Comparison of ENCODE assay signal across 1 cellular context in genomic region chr3:15107075-15107947, GRCh38.
TF ChIP-seq lines count a peak whose summit lies in the region.

No MANE protein-coding gene starts in this region.

TF ChIP-seq in HepG2, 621 proteins besides CTCF, POLR2A, EP300 and RAD21 (continued from another document and continues in another):
- TF ChIP-seq HNRNPH1 (optimal IDR thresholded peaks at IDR 0.05; ENCODE audit: low read depth, low read length) = no peak
- TF ChIP-seq ZNF768 (CRISPR knock-in tag; IDR thresholded peaks at IDR 0.05) = no peak
- peak; percentile 69; the same call in 1 of the 2 replicates for TF ChIP-seq TARDBP (CRISPR knock-in tag; IDR thresholded peaks at IDR 0.05)
- TF ChIP-seq MAF1 (CRISPR knock-in tag; IDR thresholded peaks at IDR 0.05; ENCODE audit: borderline replicate concordance) = no peak
- TF ChIP-seq KDM5B (CRISPR knock-in tag; IDR thresholded peaks at IDR 0.05; ENCODE audit: borderline replicate concordance) = no peak
- TF ChIP-seq SRSF1 (optimal IDR thresholded peaks at IDR 0.05; ENCODE audit: low read depth, low read length) = no peak
- TF ChIP-seq ZFAT (CRISPR knock-in tag; conservative IDR thresholded peaks at IDR 0.05) = no peak
- TF ChIP-seq LCORL (IDR thresholded peaks at IDR 0.05) = peak; percentile 84; the same call in 1 of the 2 replicates
- peak; percentile 98 for TF ChIP-seq LCORL (CRISPR knock-in tag; IDR thresholded peaks at IDR 0.05)
- TF ChIP-seq ZNF580 (CRISPR knock-in tag; IDR thresholded peaks at IDR 0.05; ENCODE audit: borderline replicate concordance, low read depth) = no peak
- no peak for TF ChIP-seq PHB2 (IDR thresholded peaks at IDR 0.05; ENCODE audit: partially characterized antibody)
- peak; percentile 90 for TF ChIP-seq RARA (CRISPR knock-in tag; IDR thresholded peaks at IDR 0.05)
- peak; percentile 71; the same call in 1 of the 2 replicates for TF ChIP-seq ZNF414 (CRISPR knock-in tag; IDR thresholded peaks at IDR 0.05)
- TF ChIP-seq MAFF (IDR thresholded peaks at IDR 0.05; ENCODE audit: low read depth, low read length) = 0 out of 2 replicates have a peak, but pooled peaks have one; percentile 15
- no peak for TF ChIP-seq KLF6 (CRISPR knock-in tag; IDR thresholded peaks at IDR 0.05)
- TF ChIP-seq ZUFSP (CRISPR knock-in tag; IDR thresholded peaks at IDR 0.05; ENCODE audit: borderline replicate concordance) = no peak
- TF ChIP-seq ZNF609 (CRISPR knock-in tag; IDR thresholded peaks at IDR 0.05; ENCODE audit: borderline replicate concordance) = peak; percentile 55; the same call in 1 of the 2 replicates
- TF ChIP-seq GATAD2A (CRISPR knock-in tag; IDR thresholded peaks at IDR 0.05) = peak; percentile 72
- peak; percentile 54; the same call in 1 of the 2 replicates for TF ChIP-seq KLF12 (CRISPR knock-in tag; IDR thresholded peaks at IDR 0.05; ENCODE audit: borderline replicate concordance)
- no peak for TF ChIP-seq ZBTB49 (CRISPR knock-in tag; IDR thresholded peaks at IDR 0.05; ENCODE audit: borderline replicate concordance)
- peak; percentile 76 for TF ChIP-seq MEF2D (CRISPR knock-in tag; IDR thresholded peaks at IDR 0.05)
- peak; percentile 59; the same call in 1 of the 2 replicates for TF ChIP-seq MYC (CRISPR knock-in tag; IDR thresholded peaks at IDR 0.05; ENCODE audit: borderline replicate concordance)
- TF ChIP-seq ATAD3A (CRISPR knock-in tag; IDR thresholded peaks at IDR 0.05) = no peak
- TF ChIP-seq HDAC6 (IDR thresholded peaks at IDR 0.05; ENCODE audit: low read depth, low read length) = no peak
- no peak for TF ChIP-seq ZNF616 (CRISPR knock-in tag; IDR thresholded peaks at IDR 0.05; ENCODE audit: low read depth)
- no peak for TF ChIP-seq ZBTB3 (CRISPR knock-in tag; IDR thresholded peaks at IDR 0.05; ENCODE audit: borderline replicate concordance, low read depth)
- no peak for TF ChIP-seq ZNF562 (CRISPR knock-in tag; IDR thresholded peaks at IDR 0.05; ENCODE audit: borderline replicate concordance)
- TF ChIP-seq ZNF230 (CRISPR knock-in tag; IDR thresholded peaks at IDR 0.05) = no peak
- TF ChIP-seq RAD51 (IDR thresholded peaks at IDR 0.05; ENCODE audit: borderline replicate concordance) = no peak
- TF ChIP-seq ZBTB10 (CRISPR knock-in tag; IDR thresholded peaks at IDR 0.05; ENCODE audit: borderline replicate concordance) = no peak
- TF ChIP-seq NR2F6 (IDR thresholded peaks at IDR 0.05) = peak; percentile 91
- TF ChIP-seq NR2F6 (CRISPR knock-in tag; IDR thresholded peaks at IDR 0.05) = peak; percentile 98
- no peak for TF ChIP-seq ELK4 (CRISPR knock-in tag; IDR thresholded peaks at IDR 0.05; ENCODE audit: borderline replicate concordance)
- no peak; the same call in 1 of the 2 replicates for TF ChIP-seq ZNF878 (CRISPR knock-in tag; IDR thresholded peaks at IDR 0.05)
- peak; percentile 96 for TF ChIP-seq RXRA (CRISPR knock-in tag; IDR thresholded peaks at IDR 0.05)
- TF ChIP-seq KDM1A (CRISPR knock-in tag; IDR thresholded peaks at IDR 0.05) = no peak
- peak; percentile 92; the same call in 1 of the 2 replicates for TF ChIP-seq TBX2 (CRISPR knock-in tag; IDR thresholded peaks at IDR 0.05; ENCODE audit: borderline replicate concordance)
- no peak for TF ChIP-seq ZNF646 (CRISPR knock-in tag; IDR thresholded peaks at IDR 0.05)
- TF ChIP-seq AGO1 (IDR thresholded peaks at IDR 0.05; ENCODE audit: low read depth, low read length, poor library complexity, severe bottlenecking) = no peak
- TF ChIP-seq SOX6 (IDR thresholded peaks at IDR 0.05) = no peak
- peak; percentile 48 for TF ChIP-seq SOX6 (CRISPR knock-in tag; IDR thresholded peaks at IDR 0.05)
- TF ChIP-seq ZNF598 (CRISPR knock-in tag; IDR thresholded peaks at IDR 0.05; ENCODE audit: borderline replicate concordance) = no peak
- TF ChIP-seq YEATS4 (CRISPR knock-in tag; IDR thresholded peaks at IDR 0.05; ENCODE audit: borderline replicate concordance) = peak; percentile 77; the same call in 1 of the 2 replicates
